25 cellular contexts compared by ENCODE assay signal in the genomic region with DNA sequence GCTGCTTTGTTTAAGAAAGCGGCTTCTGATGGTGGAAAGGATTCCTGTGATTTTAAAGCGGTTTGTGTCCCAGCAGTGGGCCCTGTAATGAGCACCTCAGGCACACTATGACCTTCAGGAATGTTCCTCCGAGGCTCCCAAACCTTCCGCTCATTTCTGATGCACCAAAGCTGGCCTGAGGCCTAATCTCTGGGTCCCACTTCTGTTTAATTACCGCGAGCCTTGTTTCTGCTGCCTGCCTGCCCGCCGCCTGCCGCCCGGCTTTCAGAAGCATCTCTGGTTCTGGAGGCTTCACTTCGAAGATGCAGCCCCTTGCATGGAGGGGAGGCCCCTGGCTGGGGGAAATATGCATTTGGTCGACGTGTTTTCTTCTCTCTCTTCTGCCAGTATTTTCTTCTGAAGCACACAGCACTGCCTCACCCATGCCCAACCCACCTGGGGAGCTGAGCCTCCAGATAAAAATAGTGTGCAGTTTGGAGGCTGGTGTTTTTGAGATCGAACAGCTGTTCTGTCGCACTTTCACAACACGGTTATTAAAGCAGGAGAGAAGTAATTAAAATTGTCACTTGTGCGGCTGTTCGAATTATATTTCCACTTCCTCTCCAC.
"Had no signal": no experiment of that assay in that cellular context is flagged by ENCODE, and none has a peak within 500 bp of the region (broad histone marks: within the 10 kb centered on the region; RNA-seq: fewer than 3 reads in every experiment).

No MANE protein-coding gene starts in this region.

- FAIRE-seq: astrocyte, pancreas had no signal

- H3K9me3 ChIP-seq: heart right ventricle, pancreas, prostate gland, right atrium auricular region, stomach, tibial artery, upper lobe of right lung had no signal

- ATAC-seq: activated T-cell treated with anti-CD3 and anti-CD28 coated beads, Interleukin-2, amount 50 U/mL, for 4 hours; activated T-helper 17 cell treated with anti-CD3 and anti-CD28 coated beads, Interleukin-2, amount 50 U/mL, for 72 hours; esophagus mucosa; foreskin keratinocyte; heart right ventricle; left ventricle myocardium superior; pancreas; stimulated activated naive B cell treated with anti-CD40 and anti-IgM and Interleukin-4, amounts not matched to agents 10 μg/mL and 1 μg/mL and 100 μg/mL, for 72 hours; upper lobe of right lung; WTC11 had no signal

- H3K36me3 ChIP-seq: heart right ventricle, pancreas, prostate gland, right atrium auricular region, tibial artery, upper lobe of right lung had no signal

- DNase-seq: activated CD4-positive, alpha-beta memory T cell treated with anti-CD3 and anti-CD28 coated beads, Interleukin-2, amount 10 ng/mL, durations not matched to agents 7 days and 5 days; activated CD4-positive, alpha-beta T cell treated with anti-CD3 and anti-CD28 coated beads for 1 hour; activated CD4-positive, alpha-beta T cell treated with anti-CD3 and anti-CD28 coated beads, Interleukin-2, amount 10 ng/mL, durations not matched to agents 7 days and 5 days; activated gamma-delta T cell treated with Interleukin-2 at 50 U/mL for 16 hours; activated naive CD4-positive, alpha-beta T cell treated with anti-CD3 and anti-CD28 coated beads, Interleukin-2, amount 50 U/mL, for 16 hours; activated T-cell treated with anti-CD3 and anti-CD28 coated beads, Interleukin-2, amount 50 U/mL, for 4 hours; amniotic stem cell; central memory CD4-positive, alpha-beta T cell; foreskin keratinocyte; heart right ventricle; left ventricle myocardium superior; pancreas; stimulated activated CD4-positive, alpha-beta T cell treated with anti-CD3 and anti-CD28 coated beads, Interleukin-15, amount 100 ng/mL, for 24 hours; stimulated activated CD4-positive, alpha-beta T cell treated with anti-CD3 and anti-CD28 coated beads, Interleukin-2, amount 100 ng/mL, for 24 hours; stimulated activated naive B cell treated with anti-CD40 and anti-IgM and Interleukin-4, amounts not matched to agents 10 μg/mL and 1 μg/mL and 100 μg/mL, for 72 hours; stomach; T-helper 2 cell; tibial artery; upper lobe of right lung had no signal

- H3K27me3 ChIP-seq: foreskin keratinocyte, right atrium auricular region, tibial artery had no signal

- H3K4me1 ChIP-seq: foreskin keratinocyte, heart right ventricle, pancreas, prostate gland, right atrium auricular region, stomach, tibial artery, upper lobe of right lung had no signal

- H3K4me3 ChIP-seq: heart right ventricle, pancreas, prostate gland, right atrium auricular region, stomach, tibial artery, upper lobe of right lung had no signal

- H3K27ac ChIP-seq: foreskin keratinocyte, heart right ventricle, pancreas, prostate gland, right atrium auricular region, stomach, tibial artery, upper lobe of right lung had no signal
